In the genomic region with DNA sequence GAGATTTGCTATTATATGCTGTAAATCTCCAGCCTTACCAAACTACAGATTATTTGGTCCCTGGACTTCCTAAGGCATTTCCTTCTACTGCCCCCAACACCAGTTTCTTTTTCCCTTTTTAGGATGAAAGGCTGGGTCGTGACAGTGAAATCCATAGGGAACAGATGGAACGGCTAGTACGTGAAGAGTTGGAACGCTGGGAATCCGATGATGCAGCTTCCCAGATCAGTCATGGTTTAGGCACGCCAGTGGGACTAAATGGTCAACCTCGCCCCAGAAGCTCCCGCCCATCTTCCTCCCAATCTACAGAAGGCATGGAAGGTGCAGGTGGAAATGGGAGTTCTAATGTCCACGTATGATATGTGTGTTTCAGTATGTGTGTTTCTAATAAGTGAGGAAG, we compare ENCODE assay signal across 10 cellular contexts.
"Had no signal": no experiment of that assay in that cellular context is flagged by ENCODE, and none has a peak within 500 bp of the region (broad histone marks: within the 10 kb centered on the region; RNA-seq: fewer than 3 reads in every experiment).

No MANE protein-coding gene starts in this region.

- H2AFZ ChIP-seq: GM23248 had no signal

- H3K9me3 ChIP-seq: HAP-1 had no signal

- H3K4me3 ChIP-seq: GM23248, HAP-1 had no signal

- H3K27ac Mint-ChIP-seq: HFFc6, IgD-negative memory B cell had no signal

- ATAC-seq: HCT116, HepG2 had no signal

- H3K27ac ChIP-seq: GM23248, HL-60 had no signal

- H3K4me3 Mint-ChIP-seq: HFFc6, IgD-negative memory B cell had no signal

- H3K4me1 ChIP-seq: HAP-1 had no signal

- DNase-seq: GM23248, GOT3, H7, HFFc6, KBM-7 had no signal

- H3K9ac ChIP-seq: GM23248 had no signal

- H3K27me3 Mint-ChIP-seq: IgD-negative memory B cell had no signal

- H3K4me1 Mint-ChIP-seq: IgD-negative memory B cell had no signal
